In genomic region chr9:79574166-79574565, GRCh38 we compare ENCODE assay signal across 8 cellular contexts. TPM values are rescaled to one million over a fixed set of nuclear protein-coding genes. Genes with fewer than 3 reads are reported as not detected.
DNase-seq lines count a peak whose midpoint lies in the region; ATAC-seq, FAIRE-seq and TF ChIP-seq lines count a peak whose summit lies in the region.

No MANE protein-coding gene starts in this region.

- no peak overlapping the region for H4K8ac ChIP-seq in IMR-90 (ENCODE audit: low read depth in 2 of 2, low read length in 2 of 2)

- H3K4me3 Mint-ChIP-seq in naive thymus-derived CD4-positive, alpha-beta T cell: peak overlapping the region in 7 of 10 donors; percentile 87 to 97 (median 92)

- intact Hi-C loops in IMR-90 (cut with micrococcal nuclease): loop anchor here (2.0 to 10.0 kb wide), 12 partner anchors 97 to 1209 kb away; no protein-coding TSS in a partner anchor
- intact Hi-C loops in naive thymus-derived CD4-positive, alpha-beta T cell (cut with micrococcal nuclease): loop anchor here (5.0 to 10.0 kb wide), 8 partner anchors 102 to 1542 kb away; partner anchors contain the start of gene GNAQ (in 1 of the 2)

- no peak overlapping the region for H3K4ac ChIP-seq in IMR-90 (ENCODE audit: low read depth, low read length)

- no peak overlapping the region for H3K18ac ChIP-seq in IMR-90 (ENCODE audit: low read depth, low read length)

- H2BK15ac ChIP-seq in IMR-90 (ENCODE audit: low read depth, low read length): no peak overlapping the region

- H4K20me1 ChIP-seq in IMR-90 (ENCODE audit: insufficient read depth, low read length): no peaks in the 10 kb centered on the region

- no peak overlapping the region for H2BK5ac ChIP-seq in IMR-90 (ENCODE audit: low read depth, low read length, poor library complexity, severe bottlenecking)

- no peak overlapping the region for H3K27ac ChIP-seq in IMR-90 (ENCODE audit: insufficient read depth, low read length)
- peak overlapping the region; percentile 87 for H3K27ac ChIP-seq in naive thymus-derived CD4-positive, alpha-beta T cell (ENCODE audit: low read depth, low read length)

- peak overlapping the region; percentile 95 for H3K9ac ChIP-seq in IMR-90 (ENCODE audit: low read depth, low read length)

- no peak for TF ChIP-seq CTCF in IMR-90 (conservative IDR thresholded peaks at IDR 0.05; ENCODE audit: low read depth, low read length)

- H3K27me3 ChIP-seq in IMR-90 (ENCODE audit: control insufficient read depth, insufficient read depth, low read length): no peaks in the 10 kb centered on the region
- H3K27me3 ChIP-seq in naive thymus-derived CD4-positive, alpha-beta T cell (ENCODE audit: control insufficient read depth in 2 of 2, insufficient read depth in 2 of 2, low read length in 2 of 2): no peaks in the 10 kb centered on the region

- H2AK5ac ChIP-seq in IMR-90 (ENCODE audit: low read depth, low read length): no peak overlapping the region

- no TSS peak for BruUV-seq in IMR-90 (replicated peaks; lab: Mats Ljungman, UMichigan)

- TF ChIP-seq POLR2A in IMR-90 (IDR thresholded peaks at IDR 0.05; ENCODE audit: low read depth, low read length): no peak

- no peak overlapping the region for H2AK9ac ChIP-seq in IMR-90 (replicated peaks; ENCODE audit: low read depth, low read length, poor library complexity)

- H3K9me3 ChIP-seq in IMR-90 (ENCODE audit: control insufficient read depth, insufficient read depth, low read length): no peaks in the 10 kb centered on the region
- H3K9me3 ChIP-seq in naive thymus-derived CD4-positive, alpha-beta T cell (ENCODE audit: control insufficient read depth in 2 of 3, low read length in 3 of 3): no peaks in the 10 kb centered on the region

- H3K9me1 ChIP-seq in IMR-90 (ENCODE audit: insufficient read depth, low read length): peaks cover 3% of the 10 kb centered on the region; the same call in 1 of the 2 replicates

- H2BK20ac ChIP-seq in IMR-90 (ENCODE audit: low read depth, low read length): no peak overlapping the region

- dilution Hi-C loops in IMR-90 (cut with HindIII; ENCODE audit: low sequenced_read_pairs, unreplicated experiment): no loop called here

- no peak overlapping the region for H2AFZ ChIP-seq in IMR-90 (replicated peaks; ENCODE audit: low read length, poor library complexity)

- no peak for TF ChIP-seq RAD21 in IMR-90 (IDR thresholded peaks at IDR 0.05; ENCODE audit: low read length)

- peaks cover 0 to 20% (median 3%) of the 10 kb centered on the region in 5 donors for H3K36me3 Mint-ChIP-seq in naive thymus-derived CD4-positive, alpha-beta T cell

- CTCF ChIA-PET in IMR-90 (lab: Yijun Ruan, JAX): interaction anchor here (1.0 kb wide), 1 partner anchor 42 kb away, joined by 5 read pairs; no protein-coding TSS in a partner anchor
- CTCF ChIA-PET in naive thymus-derived CD4-positive, alpha-beta T cell (lab: Charles Lee): interaction anchor here (1.3 kb wide), 1 partner anchor 10 kb away, joined by 4 read pairs; no protein-coding TSS in a partner anchor

- H3K79me1 ChIP-seq in IMR-90 (ENCODE audit: low read depth in 1 of 2, low read length in 2 of 2): peaks cover 15 to 37% of the 10 kb centered on the region in 2 experiments

- no peak overlapping the region for H3K56ac ChIP-seq in IMR-90 (ENCODE audit: extremely low read depth, insufficient read depth, low read length)

- DNase-seq in ACHN: peak; percentile 1
- DNase-seq in IMR-90: no peak
- DNase-seq in dermis blood vessel endothelial cell: peak; percentile 13
- DNase-seq in naive thymus-derived CD4-positive, alpha-beta T cell: no peak
- DNase-seq in GM19239 (ENCODE audit: insufficient read length, low spot score): no peak
- no peak for DNase-seq in NCI-H2107 (lab: John Stamatoyannopoulos, UW)
- DNase-seq in kidney tubule cell (ENCODE audit: low spot score): no peak

- peak overlapping the region in 7 of 9 donors; percentile 86 to 97 (median 94) for H3K27ac Mint-ChIP-seq in naive thymus-derived CD4-positive, alpha-beta T cell

- POLR2A ChIA-PET in IMR-90 (lab: Charles Lee; ENCODE audit: unreplicated experiment): no interaction called here
- POLR2A ChIA-PET in naive thymus-derived CD4-positive, alpha-beta T cell (lab: Charles Lee): interaction anchor here (1.3 kb wide), 1 partner anchor 8 kb away, joined by 13 read pairs; no protein-coding TSS in a partner anchor

- peaks cover 4% of the 10 kb centered on the region for H3K4me1 ChIP-seq in IMR-90 (ENCODE audit: control insufficient read depth, insufficient read depth, low read length)
- H3K4me1 ChIP-seq in naive thymus-derived CD4-positive, alpha-beta T cell (ENCODE audit: control insufficient read depth in 2 of 2, insufficient read depth in 2 of 2, low read length in 2 of 2): peaks cover 18 to 32% of the 10 kb centered on the region in 2 donors

- peak overlapping the region; percentile 90 for H3K14ac ChIP-seq in IMR-90 (replicated peaks; ENCODE audit: low read depth, low read length)

- peak overlapping the region; percentile 83 for H3K4me3 ChIP-seq in IMR-90 (ENCODE audit: insufficient read depth, low read depth, low read length)
- peak overlapping the region; percentile 70 for H3K4me3 ChIP-seq in naive thymus-derived CD4-positive, alpha-beta T cell (ENCODE audit: low read length)

- in situ Hi-C loops in ACHN (cut with HindIII; ENCODE audit: low pct_ligation_motif_present, low pct_unique_long_range_greater_than_20kb, low sequenced_read_pairs): no loop called here
- in situ Hi-C loops in IMR-90 (cut with MboI; ENCODE audit: low sequenced_read_pairs): loop anchor here (10.0 to 25.0 kb wide), 3 partner anchors 379 to 987 kb away; no protein-coding TSS in a partner anchor

- ATAC-seq in IMR-90 (ENCODE audit: low read depth) (no peak), GM21515 (IDR thresholded peaks at IDR 0.05; ENCODE audit: unreplicated experiment) (no peak)
- no peak for ATAC-seq in naive thymus-derived CD4-positive, alpha-beta T cell

- WGBS in IMR-90 (ENCODE audit: extremely low coverage in 2 of 2, insufficient read length in 1 of 2), 2 experiments: no CpG with 5 or more reads among the region's 6 CpGs

- peaks cover 43 to 67% (median 58%) of the 10 kb centered on the region in 7 donors for H3K4me1 Mint-ChIP-seq in naive thymus-derived CD4-positive, alpha-beta T cell

- FAIRE-seq in GM19239 (lab: Jason Lieb, UNC): no peak

- peak overlapping the region; percentile 83 for H3K4me2 ChIP-seq in IMR-90 (ENCODE audit: low read depth, low read length)

- peaks cover 0 to 19% (median 0%) of the 10 kb centered on the region in 5 donors for H3K27me3 Mint-ChIP-seq in naive thymus-derived CD4-positive, alpha-beta T cell

- H3K23ac ChIP-seq in IMR-90 (ENCODE audit: low read depth, low read length): peak overlapping the region; percentile 93; the same call in 1 of the 2 replicates

- H3K36me3 ChIP-seq in IMR-90 (ENCODE audit: control insufficient read depth, insufficient read depth, low read length): no peaks in the 10 kb centered on the region
- H3K36me3 ChIP-seq in naive thymus-derived CD4-positive, alpha-beta T cell (ENCODE audit: control insufficient read depth in 2 of 3, insufficient read depth in 3 of 3, low read length in 3 of 3): peaks cover 0 to 9% (median 0%) of the 10 kb centered on the region in 3 experiments

- peaks cover 0 to 4% (median 0%) of the 10 kb centered on the region in 11 donors for H3K9me3 Mint-ChIP-seq in naive thymus-derived CD4-positive, alpha-beta T cell

- H2BK120ac ChIP-seq in IMR-90 (ENCODE audit: low read depth, low read length): no peak overlapping the region

- no peak overlapping the region for H4K5ac ChIP-seq in IMR-90 (ENCODE audit: low read depth, low read length)

- 0 out of 2 replicates have a peak overlapping the region, but pooled peaks have one; percentile 6 for H4K91ac ChIP-seq in IMR-90 (ENCODE audit: insufficient read depth, low read depth, low read length)

TF ChIP-seq in IMR-90, 13 proteins besides CTCF, POLR2A, EP300 and RAD21 (continues in another document):
- TF ChIP-seq SMC3 (IDR thresholded peaks at IDR 0.05; ENCODE audit: low read depth, low read length) (no peak), MAFK (IDR thresholded peaks at IDR 0.05; ENCODE audit: low read depth, low read length) (no peak), MAZ (IDR thresholded peaks at IDR 0.05; ENCODE audit: borderline replicate concordance, low read depth, low read length) (no peak), CEBPB (IDR thresholded peaks at IDR 0.05; ENCODE audit: low read depth, low read length) (no peak), CHD1 (IDR thresholded peaks at IDR 0.05; ENCODE audit: low read depth, low read length) (no peak), NFE2L2 (IDR thresholded peaks at IDR 0.05; ENCODE audit: low read depth, low read length) (no peak), USF2 (IDR thresholded peaks at IDR 0.05; ENCODE audit: low read depth, low read length) (no peak), ELK1 (IDR thresholded peaks at IDR 0.05; ENCODE audit: borderline replicate concordance, low read depth, low read length) (no peak), MXI1 (IDR thresholded peaks at IDR 0.05; ENCODE audit: borderline replicate concordance, low read depth, low read length) (no peak), FOS (IDR thresholded peaks at IDR 0.05; ENCODE audit: low read depth, low read length) (no peak), RFX5 (IDR thresholded peaks at IDR 0.05; ENCODE audit: low read depth, low read length) (no peak), BHLHE40 (IDR thresholded peaks at IDR 0.05; ENCODE audit: low read depth, low read length) (no peak)

RNA-seq across cellular contexts. Expression of gene TLE4, which starts 2.4 kb away (rescaled TPM):
- total RNA-seq in IMR-90 (2012; rRNA removed) (76.9 and 78.1 TPM in 2 replicates), dermis blood vessel endothelial cell (23.7 and 25.5 TPM in 2 replicates)
- polyA plus RNA-seq in IMR-90 (2012; rRNA removed): 68.0 and 69.3 TPM in 2 replicates
- 39.6 and 53.9 TPM in 2 replicates for polyA plus RNA-seq in IMR-90 (2012; cell fraction: cytosol; rRNA removed)
- polyA plus RNA-seq in IMR-90 (2012; cell fraction: nucleus; rRNA removed; ENCODE audit: low replicate concordance): 105 and 128 TPM in 2 replicates
- 100 to 1,000 TPM in 4 of 5 experiments, 10 to 100 TPM in 1; 21.0 to 196 (median 106) TPM for total RNA-seq in naive thymus-derived CD4-positive, alpha-beta T cell
- polyA plus RNA-seq in naive thymus-derived CD4-positive, alpha-beta T cell: 10 to 100 TPM; 28.1 to 29.7 TPM

Comparison
In these comparisons a context has a peak if more than half of its experiments do, and no peak if none do; other contexts are left out.
1. DNase-seq: peak in ACHN (single experiment) and dermis blood vessel endothelial cell (single experiment); none in IMR-90 (single experiment), naive thymus-derived CD4-positive, alpha-beta T cell (0 of 9), GM19239 (single experiment), NCI-H2107 (single experiment) and kidney tubule cell (single experiment).